In the genomic region with DNA sequence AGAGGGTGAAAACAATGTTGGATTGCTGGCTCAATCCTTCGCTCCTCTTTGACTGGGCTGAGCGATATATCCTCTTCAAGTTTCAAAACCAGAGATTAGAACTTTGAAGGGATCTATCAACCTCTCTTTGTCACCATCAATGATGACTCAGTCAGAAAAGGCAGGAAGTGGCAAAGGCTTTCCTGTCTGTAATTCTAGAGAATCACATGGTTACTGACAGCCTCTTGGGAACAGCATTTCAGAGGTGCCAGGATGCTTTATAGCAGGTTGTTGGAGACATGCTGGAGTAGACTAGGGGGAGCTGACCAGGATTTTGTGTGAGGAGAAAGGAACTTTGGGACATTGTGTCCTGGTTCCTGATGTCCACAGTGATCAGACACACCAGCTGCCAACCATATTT, we compare ENCODE assay signal across 9 cellular contexts.
DNase-seq lines count a peak whose midpoint lies in the region; ATAC-seq, FAIRE-seq and TF ChIP-seq lines count a peak whose summit lies in the region.
"Had no signal": no experiment of that assay in that cellular context is flagged by ENCODE, and none has a peak within 500 bp of the region (broad histone marks: within the 10 kb centered on the region; RNA-seq: fewer than 3 reads in every experiment).

No MANE protein-coding gene starts in this region.

- TF ChIP-seq POLR2A in right lobe of liver (IDR thresholded peaks at IDR 0.05) (no peak), HepG2 (IDR thresholded peaks at IDR 0.05; ENCODE audit: insufficient read depth in 1 of 2, low read depth in 2 of 2, low read length in 2 of 2) (no peak)

- no peak for DNase-seq in right lobe of liver
- DNase-seq in HepG2 (ENCODE audit: low spot score) = no peak
- DNase-seq in T-helper 22 cell (ENCODE audit: low read depth) = peak; percentile 51
- DNase-seq in central memory CD4-positive, alpha-beta T cell = peak; percentile 79
- peak in 1 of 2 donors; percentile 41 for DNase-seq in stimulated activated naive CD8-positive, alpha-beta T cell treated with anti-CD3 and anti-CD28 coated beads, Interleukin-15, amount 100 ng/mL, for 72 hours
- no peak for DNase-seq in BE2C
- DNase-seq in hepatocyte (ENCODE audit: low spot score) = no peak
- no peak for DNase-seq in NCI-H69 (lab: John Stamatoyannopoulos, UW)
- DNase-seq: NCI-H524 treated with DMSO at 0.1 percent for 48 hours had no signal

- no peak for TF ChIP-seq RAD21 in HepG2 (CRISPR knock-in tag; IDR thresholded peaks at IDR 0.05)

- POLR2A ChIA-PET in HepG2 (lab: Yijun Ruan, JAX) = no interaction called here

- WGBS in right lobe of liver (ENCODE audit: insufficient coverage, low coverage, low lambda C conversion rate, missing lambda C conversion rate) = 35% methylated on average over 2 of the region's 2 CpGs
- WGBS in HepG2 (ENCODE audit: low lambda C conversion rate) = 6% methylated on average over 2 of the region's 2 CpGs
- WGBS in hepatocyte (ENCODE audit: low lambda C conversion rate, missing lambda C conversion rate) = 98% methylated on average over 2 of the region's 2 CpGs

- H3K9me3 Mint-ChIP-seq in stimulated activated naive CD8-positive, alpha-beta T cell treated with anti-CD3 and anti-CD28 coated beads, Interleukin-15, amount 100 ng/mL, for 72 hours = peaks cover 0 to 5% of the 10 kb centered on the region in 2 donors

- no peak overlapping the region for H3K4me2 ChIP-seq in HepG2 (ENCODE audit: low read depth, low read length)
- H3K4me2 ChIP-seq in hepatocyte = no peak overlapping the region

- H3K9ac ChIP-seq in HepG2 (ENCODE audit: insufficient read depth, low read depth, low read length) = no peak overlapping the region

- in situ Hi-C loops in HepG2 (cut with HindIII; ENCODE audit: extremely low pct_ligation_motif_present, low pct_unique_long_range_greater_than_20kb) = no loop called here

- H3K4me1 ChIP-seq in right lobe of liver (no peaks in the 10 kb centered on the region), HepG2 (ENCODE audit: insufficient read depth, low read length) (no peaks in the 10 kb centered on the region), BE2C (no peaks in the 10 kb centered on the region), hepatocyte (ENCODE audit: insufficient read depth) (no peaks in the 10 kb centered on the region)

- H3K27me3 Mint-ChIP-seq in stimulated activated naive CD8-positive, alpha-beta T cell treated with anti-CD3 and anti-CD28 coated beads, Interleukin-15, amount 100 ng/mL, for 72 hours = no peaks in the 10 kb centered on the region

- H3K4me3 Mint-ChIP-seq in stimulated activated naive CD8-positive, alpha-beta T cell treated with anti-CD3 and anti-CD28 coated beads, Interleukin-15, amount 100 ng/mL, for 72 hours = peak overlapping the region; percentile 38 to 61

- BruUV-seq in HepG2 (replicated peaks; lab: Mats Ljungman, UMichigan) = no TSS peak

- no peaks in the 10 kb centered on the region for H3K9me2 ChIP-seq in hepatocyte (replicated peaks; ENCODE audit: insufficient read depth)

- CTCF ChIA-PET in HepG2 (lab: Yijun Ruan, JAX; ENCODE audit: low intra/inter-chr PET ratio, low total read pairs) = no interaction called here

- H3K36me3 ChIP-seq in right lobe of liver (no peaks in the 10 kb centered on the region), HepG2 (replicated peaks in 1 of 2; ENCODE audit: control insufficient read depth in 1 of 2, insufficient read depth in 2 of 2, low read length in 2 of 2) (no peaks in the 10 kb centered on the region), BE2C (no peaks in the 10 kb centered on the region), hepatocyte (replicated peaks; ENCODE audit: insufficient read depth, low read depth) (no peaks in the 10 kb centered on the region)

- H3K4me3 ChIP-seq in right lobe of liver (no peak overlapping the region), HepG2 (replicated peaks in 1 of 3; ENCODE audit: insufficient read depth in 1 of 3, low read depth in 2 of 3, low read length in 3 of 3) (no peak overlapping the region), BE2C (ENCODE audit: low read depth, low read length) (no peak overlapping the region), hepatocyte (no peak overlapping the region)

- peaks cover 46% of the 10 kb centered on the region for H3K4me1 Mint-ChIP-seq in stimulated activated naive CD8-positive, alpha-beta T cell treated with anti-CD3 and anti-CD28 coated beads, Interleukin-15, amount 100 ng/mL, for 72 hours

- FAIRE-seq in HepG2 (lab: Jason Lieb, UNC) = no peak

- intact Hi-C loops in right lobe of liver (cut with DNase I) (no loop called here), HepG2 (cut with micrococcal nuclease; ENCODE audit: unreplicated experiment) (no loop called here)

- no peak for TF ChIP-seq EP300 in HepG2 (IDR thresholded peaks at IDR 0.05; ENCODE audit: low read depth in 2 of 2, low read length in 2 of 2)
- TF ChIP-seq EP300 in HepG2 (CRISPR knock-in tag; IDR thresholded peaks at IDR 0.05; ENCODE audit: borderline replicate concordance) = no peak

- H3K9me3 ChIP-seq in right lobe of liver (no peaks in the 10 kb centered on the region), HepG2 (ENCODE audit: low read length) (no peaks in the 10 kb centered on the region), BE2C (no peaks in the 10 kb centered on the region), hepatocyte (ENCODE audit: low read depth) (no peaks in the 10 kb centered on the region)

- peak overlapping the region in 1 of 2 donors; percentile 57 for H3K27ac Mint-ChIP-seq in stimulated activated naive CD8-positive, alpha-beta T cell treated with anti-CD3 and anti-CD28 coated beads, Interleukin-15, amount 100 ng/mL, for 72 hours

- H3K27ac ChIP-seq in right lobe of liver = no peak overlapping the region
- H3K27ac ChIP-seq in HepG2 (ENCODE audit: extremely low read length, insufficient read depth, low read length) = no peak overlapping the region
- no peak overlapping the region for H3K27ac ChIP-seq in hepatocyte

- no peaks in the 10 kb centered on the region for H3K27me3 ChIP-seq in right lobe of liver
- H3K27me3 ChIP-seq in HepG2 (ENCODE audit: control insufficient read depth in 1 of 2, insufficient read depth in 2 of 2, low read length in 2 of 2) = peaks cover 1 to 10% of the 10 kb centered on the region in 2 experiments; a peak in 4 of 5 replicates
- peaks cover 4% of the 10 kb centered on the region for H3K27me3 ChIP-seq in BE2C
- no peaks in the 10 kb centered on the region for H3K27me3 ChIP-seq in hepatocyte

- TF ChIP-seq CTCF in right lobe of liver (IDR thresholded peaks at IDR 0.05) (no peak), HepG2 (CRISPR knock-in tag; IDR thresholded peaks at IDR 0.05) (no peak), BE2C (IDR thresholded peaks at IDR 0.05; ENCODE audit: low read depth, low read length) (no peak), hepatocyte (IDR thresholded peaks at IDR 0.05; ENCODE audit: poor library complexity) (no peak)

- H2AFZ ChIP-seq in HepG2 (ENCODE audit: low read length) (no peak overlapping the region), hepatocyte (no peak overlapping the region)

- ATAC-seq in right lobe of liver = peak in 3 of 4 donors; percentile 18 to 35 (median 19)
- ATAC-seq in HepG2 = no peak
- ATAC-seq in stimulated activated naive CD8-positive, alpha-beta T cell treated with anti-CD3 and anti-CD28 coated beads, Interleukin-15, amount 100 ng/mL, for 72 hours = peak; percentile 75

- H4K20me1 ChIP-seq in HepG2 (ENCODE audit: insufficient read depth, low read length) = no peaks in the 10 kb centered on the region
- no peaks in the 10 kb centered on the region for H4K20me1 ChIP-seq in hepatocyte (ENCODE audit: insufficient read depth, poor library complexity, severe bottlenecking)

- H3K79me2 ChIP-seq in HepG2 (ENCODE audit: insufficient read depth, low read length) (no peaks in the 10 kb centered on the region), hepatocyte (no peaks in the 10 kb centered on the region)

TF ChIP-seq in HepG2, 621 proteins besides CTCF, POLR2A, EP300 and RAD21:
- TF ChIP-seq GABPB1 (CRISPR knock-in tag; IDR thresholded peaks at IDR 0.05) (no peak), FOXK2 (IDR thresholded peaks at IDR 0.05) (no peak), GMEB2 (CRISPR knock-in tag; IDR thresholded peaks at IDR 0.05; ENCODE audit: low read depth) (no peak), CCDC6 (CRISPR knock-in tag; IDR thresholded peaks at IDR 0.05) (no peak), ZFX (CRISPR knock-in tag; IDR thresholded peaks at IDR 0.05; ENCODE audit: low read depth) (no peak), CBX1 (IDR thresholded peaks at IDR 0.05; ENCODE audit: low read depth) (no peak), ZNF547 (CRISPR knock-in tag; IDR thresholded peaks at IDR 0.05) (no peak), FOSL1 (CRISPR knock-in tag; IDR thresholded peaks at IDR 0.05; ENCODE audit: borderline replicate concordance) (no peak), ZNF24 (IDR thresholded peaks at IDR 0.05) (no peak), ZNF766 (CRISPR knock-in tag; IDR thresholded peaks at IDR 0.05; ENCODE audit: borderline replicate concordance) (no peak), ZNF205 (CRISPR knock-in tag; IDR thresholded peaks at IDR 0.05) (no peak)

Comparison
In these comparisons a context has a peak if more than half of its experiments do, and no peak if none do; other contexts are left out.
1. DNase-seq: peak in T-helper 22 cell (single experiment) and central memory CD4-positive, alpha-beta T cell (single experiment); none in right lobe of liver (0 of 3), HepG2 (single experiment), BE2C (single experiment), hepatocyte (single experiment) and NCI-H69 (single experiment).